Comparison of ENCODE assay signal across 8 cellular contexts in genomic region chr14:58107947-58108552, GRCh38. TPM values are rescaled to one million over a fixed set of nuclear protein-coding genes. Genes with fewer than 3 reads are reported as not detected.
DNase-seq lines count a peak whose midpoint lies in the region; ATAC-seq and TF ChIP-seq lines count a peak whose summit lies in the region.

No MANE protein-coding gene starts in this region.

- H3K9me3 Mint-ChIP-seq in activated CD4-positive, alpha-beta T cell treated with anti-CD3 and anti-CD28 coated beads, Interleukin-2, amount 10 ng/mL, durations not matched to agents 7 days and 5 days: no peaks in the 10 kb centered on the region

- H3K27me3 ChIP-seq in BJ (ENCODE audit: control insufficient read depth, insufficient read depth, low read length) (peaks cover 9% of the 10 kb centered on the region), parathyroid adenoma (ENCODE audit: control insufficient read depth, insufficient read depth, low read length) (no peaks in the 10 kb centered on the region)

- H3K9ac ChIP-seq in parathyroid adenoma: no peak overlapping the region

- H3K79me2 ChIP-seq in parathyroid adenoma: no peaks in the 10 kb centered on the region

- H3K36me3 Mint-ChIP-seq in activated CD4-positive, alpha-beta T cell treated with anti-CD3 and anti-CD28 coated beads, Interleukin-2, amount 10 ng/mL, durations not matched to agents 7 days and 5 days (ENCODE audit: low read depth): no peaks in the 10 kb centered on the region

- no peak overlapping the region for H3K4me3 ChIP-seq in BJ (ENCODE audit: low read depth, low read length)
- no peak overlapping the region for H3K4me3 ChIP-seq in fibroblast of the aortic adventitia (ENCODE audit: low read depth, low read length)
- H3K4me3 ChIP-seq in parathyroid adenoma (ENCODE audit: low read depth, low read length): no peak overlapping the region

- H3K4me3 Mint-ChIP-seq in activated CD4-positive, alpha-beta T cell treated with anti-CD3 and anti-CD28 coated beads, Interleukin-2, amount 10 ng/mL, durations not matched to agents 7 days and 5 days: no peak overlapping the region

- H3K4me1 Mint-ChIP-seq in activated CD4-positive, alpha-beta T cell treated with anti-CD3 and anti-CD28 coated beads, Interleukin-2, amount 10 ng/mL, durations not matched to agents 7 days and 5 days: no peaks in the 10 kb centered on the region

- CTCF ChIA-PET in BJ (lab: Yijun Ruan, JAX): interaction anchor here (0.6 to 4.9 kb wide), 16 partner anchors 9 to 287 kb away, joined by 3 to 38 read pairs (median 4); partner anchors contain the start of genes PSMA3 and TOMM20L
- CTCF ChIA-PET in activated CD4-positive, alpha-beta T cell treated with anti-CD3 and anti-CD28 coated beads, Interleukin-2, amount 10 ng/mL, durations not matched to agents 7 days and 5 days (lab: Charles Lee): interaction anchor here (1.2 kb wide), 1 partner anchor 11 kb away, joined by 3 read pairs; no protein-coding TSS in a partner anchor

- H3K9me3 ChIP-seq in parathyroid adenoma (ENCODE audit: control insufficient read depth, low read length): no peaks in the 10 kb centered on the region

- H3K27me3 Mint-ChIP-seq in activated CD4-positive, alpha-beta T cell treated with anti-CD3 and anti-CD28 coated beads, Interleukin-2, amount 10 ng/mL, durations not matched to agents 7 days and 5 days: peaks cover 43% of the 10 kb centered on the region

- no peak overlapping the region for H3K27ac Mint-ChIP-seq in activated CD4-positive, alpha-beta T cell treated with anti-CD3 and anti-CD28 coated beads, Interleukin-2, amount 10 ng/mL, durations not matched to agents 7 days and 5 days

- H3K4me1 ChIP-seq in parathyroid adenoma: no peaks in the 10 kb centered on the region

- DNase-seq in BJ (ENCODE audit: low read depth) (peak; percentile 7), GM19238 (ENCODE audit: insufficient read length, low spot score) (peak; percentile 13), NCI-H2196 treated with DMSO at 0.1 percent for 48 hours (lab: John Stamatoyannopoulos, UW; ENCODE audit: unreplicated experiment) (peak; percentile 20), fibroblast of the aortic adventitia (ENCODE audit: low read depth) (peak; percentile 87)
- peak; percentile 49 for DNase-seq in activated CD4-positive, alpha-beta T cell treated with anti-CD3 and anti-CD28 coated beads, Interleukin-2, amount 10 ng/mL, durations not matched to agents 7 days and 5 days

- no peak overlapping the region for H2AFZ ChIP-seq in parathyroid adenoma

- no peak overlapping the region for H3K4me2 ChIP-seq in parathyroid adenoma (ENCODE audit: low read length)

- ATAC-seq in HG02885 (IDR thresholded peaks at IDR 0.05; ENCODE audit: poor library complexity, unreplicated experiment): no peak
- ATAC-seq in HG02571 (IDR thresholded peaks at IDR 0.05; ENCODE audit: unreplicated experiment): no peak

- POLR2A ChIA-PET in BJ (lab: Charles Lee): no interaction called here
- POLR2A ChIA-PET in activated CD4-positive, alpha-beta T cell treated with anti-CD3 and anti-CD28 coated beads, Interleukin-2, amount 10 ng/mL, durations not matched to agents 7 days and 5 days (lab: Charles Lee): no interaction called here

- H3K36me3 ChIP-seq in BJ (ENCODE audit: control insufficient read depth, insufficient read depth, low read length) (no peaks in the 10 kb centered on the region), parathyroid adenoma (ENCODE audit: control insufficient read depth, insufficient read depth, low read length) (no peaks in the 10 kb centered on the region)

- TF ChIP-seq CTCF in BJ (IDR thresholded peaks at IDR 0.05; ENCODE audit: insufficient read depth, low read depth, low read length) (peak; percentile 78), fibroblast of the aortic adventitia (IDR thresholded peaks at IDR 0.05; ENCODE audit: insufficient read depth, low read length) (peak; percentile 78), parathyroid adenoma (IDR thresholded peaks at IDR 0.05) (peak; percentile 91)

- H3K27ac ChIP-seq in parathyroid adenoma: no peak overlapping the region

RNA-seq across cellular contexts. Expression of gene ARMH4, which starts 44.0 kb away (rescaled TPM):
- polyA plus RNA-seq in BJ (2011; rRNA removed): 1.6 and 1.8 TPM in 2 replicates
- 9.6 and 25.9 TPM in 2 replicates for polyA minus RNA-seq in BJ (2011; rRNA and poly(A)+ RNA removed)
- total RNA-seq in activated CD4-positive, alpha-beta T cell treated with anti-CD3 and anti-CD28 coated beads, Interleukin-2, amount 10 ng/mL, durations not matched to agents 7 days and 5 days: under 1 TPM in 1 of 2 experiments, not detected in 1; 0.07 TPM
- total RNA-seq in fibroblast of the aortic adventitia (ENCODE audit: low replicate concordance): 4.2 and 13.2 TPM in 2 replicates

Comparison
In these comparisons a context has a peak if more than half of its experiments do, and no peak if none do; other contexts are left out.
1. DNase-seq: peak in every context shown above with its lines; median percentile 87 in fibroblast of the aortic adventitia; 49 in activated CD4-positive, alpha-beta T cell treated with anti-CD3 and anti-CD28 coated beads, Interleukin-2, amount 10 ng/mL, durations not matched to agents 7 days and 5 days; 20 in NCI-H2196 treated with DMSO at 0.1 percent for 48 hours; 13 in GM19238; 7 in BJ.